Comparison of ENCODE assay signal across 8 cellular contexts in the genomic region with DNA sequence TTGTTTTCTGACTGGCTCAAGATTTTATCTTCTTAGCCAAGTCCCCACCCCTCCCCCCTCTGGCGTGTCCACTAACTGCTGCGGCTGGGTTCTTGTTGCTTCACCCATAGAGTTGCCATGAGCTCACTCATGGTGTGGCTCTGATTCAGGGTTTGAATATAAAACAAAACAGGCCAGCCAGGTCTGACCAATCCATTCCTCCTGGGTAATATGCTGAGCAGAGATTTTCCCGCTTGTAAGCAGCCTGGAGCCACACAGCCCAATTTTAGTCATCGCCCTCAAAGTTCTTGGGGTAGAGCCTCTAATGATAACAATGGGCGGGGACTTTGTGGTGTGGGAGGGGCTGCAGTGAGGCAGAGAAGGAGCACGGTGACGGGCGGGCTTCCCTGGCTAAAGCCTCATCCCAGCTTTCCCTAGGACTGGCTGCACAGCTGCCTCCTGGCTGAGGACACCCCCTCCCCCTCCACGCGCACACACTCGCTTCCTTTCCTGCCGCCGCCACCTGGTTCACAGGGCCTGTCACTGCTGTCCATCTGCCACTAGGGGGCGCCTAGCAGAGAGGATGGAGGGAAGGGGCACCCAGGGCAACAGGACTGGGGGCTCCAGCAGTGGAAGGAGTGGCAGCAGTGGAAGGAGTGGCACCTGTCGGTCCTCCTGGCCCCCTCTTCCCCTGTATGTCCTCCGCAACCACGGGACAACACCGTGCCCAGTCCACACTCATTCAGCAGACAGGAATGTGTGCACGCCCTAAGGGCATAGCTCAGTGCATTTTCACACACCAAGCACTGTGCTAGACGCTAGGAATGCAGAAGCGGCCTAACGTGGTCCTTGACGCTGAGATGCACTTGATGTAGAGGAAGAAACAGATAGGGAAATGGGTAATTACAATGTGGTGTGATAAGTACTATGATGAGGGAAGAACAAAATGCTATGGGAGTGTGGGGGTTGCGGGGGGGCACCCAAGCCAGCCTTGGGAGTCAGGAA. TPM values are rescaled to one million over a fixed set of nuclear protein-coding genes. Genes with fewer than 3 reads are reported as not detected.
DNase-seq lines count a peak whose midpoint lies in the region; ATAC-seq, FAIRE-seq and TF ChIP-seq lines count a peak whose summit lies in the region.

No MANE protein-coding gene starts in this region.

- peak overlapping the region; percentile 13 for H3K27ac Mint-ChIP-seq in activated T-helper 17 cell treated with anti-CD3 and anti-CD28 coated beads, Interleukin-2, amount 50 U/mL, for 72 hours

- DNase-seq in NCI-H1417 (lab: John Stamatoyannopoulos, UW) (peak in 2 of 3 experiments; percentile 8 to 34), NCI-H1417 treated with DMSO at 0.1 percent for 48 hours (lab: John Stamatoyannopoulos, UW) (no peak), OCI-M1 (lab: John Stamatoyannopoulos, UW) (peak; percentile 30), fibroblast of the conjunctiva (ENCODE audit: low read depth) (peak; percentile 79), pancreas (peak in 5 of 6 donors; percentile 40 to 73 (median 58))

- no peak overlapping the region for H3K4me3 Mint-ChIP-seq in activated T-helper 17 cell treated with anti-CD3 and anti-CD28 coated beads, Interleukin-2, amount 50 U/mL, for 72 hours

- WGBS in pancreas, 2 donors: 44 to 52% methylated on average over 22 to 24 of the region's 24 CpGs

- TF ChIP-seq CTCF in pancreas (IDR thresholded peaks at IDR 0.05): peak; percentile 14 to 53 (median 42)

- intact Hi-C loops in pancreas (cut with DNase I): no loop called here

- no peaks in the 10 kb centered on the region for H3K36me3 ChIP-seq in pancreas

- H3K4me3 ChIP-seq in pancreas: no peak overlapping the region

- no peaks in the 10 kb centered on the region for H3K9me3 ChIP-seq in pancreas

- ATAC-seq in HG02943 (IDR thresholded peaks at IDR 0.05; ENCODE audit: low read depth, unreplicated experiment) (peak; percentile 73), pancreas (peak in 3 of 4 donors; percentile 73 to 88 (median 78)), HG02610 (IDR thresholded peaks at IDR 0.05; ENCODE audit: unreplicated experiment) (no peak)
- peak; percentile 90 for ATAC-seq in activated T-helper 17 cell treated with anti-CD3 and anti-CD28 coated beads, Interleukin-2, amount 50 U/mL, for 72 hours (replicated peaks)

- no peaks in the 10 kb centered on the region for H3K9me3 Mint-ChIP-seq in activated T-helper 17 cell treated with anti-CD3 and anti-CD28 coated beads, Interleukin-2, amount 50 U/mL, for 72 hours

- FAIRE-seq in pancreas (lab: Jason Lieb, UNC): no peak

- no peaks in the 10 kb centered on the region for H3K4me1 ChIP-seq in pancreas

- no peaks in the 10 kb centered on the region for H3K27me3 Mint-ChIP-seq in activated T-helper 17 cell treated with anti-CD3 and anti-CD28 coated beads, Interleukin-2, amount 50 U/mL, for 72 hours

- H3K27me3 ChIP-seq in pancreas: no peaks in the 10 kb centered on the region

- peaks cover 10% of the 10 kb centered on the region for H3K4me1 Mint-ChIP-seq in activated T-helper 17 cell treated with anti-CD3 and anti-CD28 coated beads, Interleukin-2, amount 50 U/mL, for 72 hours

- H3K27ac ChIP-seq in pancreas: no peak overlapping the region

- H3K36me3 Mint-ChIP-seq in activated T-helper 17 cell treated with anti-CD3 and anti-CD28 coated beads, Interleukin-2, amount 50 U/mL, for 72 hours (ENCODE audit: low read depth): peaks cover 17% of the 10 kb centered on the region

RNA-seq across cellular contexts. Expression of gene PRPS1, which starts 26.8 kb away (rescaled TPM):
- total RNA-seq in activated T-helper 17 cell treated with anti-CD3 and anti-CD28 coated beads, Interleukin-2, amount 50 U/mL, for 72 hours: 100 to 1,000 TPM in 1 of 2 donors, 10 to 100 TPM in 1; 58.6 to 107 TPM
- 10 to 100 TPM in 4 of 6 donors, 1 to 10 TPM in 2; 8.5 to 19.4 (median 14.1) TPM for total RNA-seq in pancreas
- 10 to 100 TPM in 1 of 2 donors, 1 to 10 TPM in 1; 5.9 to 22.8 TPM for polyA plus RNA-seq in pancreas
